Comparison of ENCODE assay signal across 17 cellular contexts in genomic region chr5:150628936-150629485, GRCh38. TPM values are rescaled to one million over a fixed set of nuclear protein-coding genes. Genes with fewer than 3 reads are reported as not detected.
A peak's percentile ranks its signal among the peaks of the same experiment; 100 is the strongest.
DNase-seq lines count a peak whose midpoint lies in the region; ATAC-seq, FAIRE-seq and TF ChIP-seq lines count a peak whose summit lies in the region.
"Had no signal": no experiment of that assay in that cellular context is flagged by ENCODE, and none has a peak within 500 bp of the region (broad histone marks: within the 10 kb centered on the region; RNA-seq: fewer than 3 reads in every experiment).

No MANE protein-coding gene starts in this region.

- H3K4me2 ChIP-seq in PC-3 (ENCODE audit: low read length) = no peak overlapping the region

- intact Hi-C loops in PC-3 (cut with micrococcal nuclease) = no loop called here

- 89 to 90% methylated on average over 12 of the region's 12 CpGs for WGBS in lung, 2 donors

- CTCF ChIA-PET in PC-3 (lab: Charles Lee) = interaction anchor here (0.6 kb wide), 1 partner anchor 376 kb away, joined by 3 read pairs; no protein-coding TSS in a partner anchor

- H3K4me1 ChIP-seq in PC-3 (ENCODE audit: insufficient read depth, low read length) (peaks cover 19% of the 10 kb centered on the region), lung (ENCODE audit: control insufficient read depth in 2 of 2, insufficient read depth in 2 of 2, low read length in 2 of 2) (peaks cover 7 to 38% of the 10 kb centered on the region in 2 donors)

- H3K9me3 ChIP-seq in PC-3 (ENCODE audit: low read length) = no peaks in the 10 kb centered on the region
- H3K9me3 ChIP-seq in lung (ENCODE audit: control insufficient read depth in 2 of 2, insufficient read depth in 1 of 2, low read length in 1 of 2) = no peaks in the 10 kb centered on the region
- H3K9me3 ChIP-seq: neutrophil, suprapubic skin had no signal

- no peaks in the 10 kb centered on the region for H3K9me2 ChIP-seq in PC-3 (replicated peaks; ENCODE audit: low read length)

- peak; percentile 73 for FAIRE-seq in bronchial epithelial cell (lab: Jason Lieb, UNC)

- no TSS peak for BruUV-seq in PC-3 (replicated peaks; lab: Mats Ljungman, UMichigan)

- H3K36me3 ChIP-seq in PC-3 (ENCODE audit: low read depth, low read length) (no peaks in the 10 kb centered on the region), bronchial epithelial cell (ENCODE audit: control insufficient read depth, insufficient read depth, low read length) (no peaks in the 10 kb centered on the region), lung (ENCODE audit: control insufficient read depth in 2 of 2, insufficient read depth in 2 of 2, low read length in 2 of 2) (no peaks in the 10 kb centered on the region)
- H3K36me3 ChIP-seq: neutrophil, suprapubic skin had no signal

- H4K20me1 ChIP-seq in PC-3 (ENCODE audit: low read length) = no peaks in the 10 kb centered on the region

- H2AFZ ChIP-seq in PC-3 (ENCODE audit: low read length) = no peak overlapping the region

- POLR2A ChIA-PET in PC-3 (lab: Charles Lee; ENCODE audit: unreplicated experiment) = no interaction called here

- no peaks in the 10 kb centered on the region for H3K27me3 ChIP-seq in PC-3 (ENCODE audit: low read length)
- no peaks in the 10 kb centered on the region for H3K27me3 ChIP-seq in bronchial epithelial cell (ENCODE audit: control insufficient read depth, insufficient read depth, low read length)
- H3K27me3 ChIP-seq in lung (ENCODE audit: control insufficient read depth, insufficient read depth) = no peaks in the 10 kb centered on the region
- H3K27me3 ChIP-seq: suprapubic skin had no signal

- H3K9ac ChIP-seq in PC-3 (ENCODE audit: low read length) = no peak overlapping the region

- peak; percentile 54 for DNase-seq in PC-3
- peak; percentile 55 for DNase-seq in bronchial epithelial cell (ENCODE audit: low read depth)
- no peak for DNase-seq in lung (ENCODE audit: low spot score)
- DNase-seq in mesenteric fat pad (ENCODE audit: low spot score) = no peak
- DNase-seq: activated CD8-positive, alpha-beta T cell treated with anti-CD3 and anti-CD28 coated beads, Interleukin-2, amount 10 ng/mL, durations not matched to agents 7 days and 5 days; activated naive CD8-positive, alpha-beta T cell treated with anti-CD3 and anti-CD28 coated beads, Interleukin-2, amount 10 ng/mL, durations not matched to agents 7 days and 5 days; activated T-cell treated with anti-CD3 and anti-CD28 coated beads, Interleukin-2, amount 50 U/mL, for 72 hours; CD4-positive, CD25-positive, alpha-beta regulatory T cell; immature natural killer cell; NCI-H1417 treated with DMSO at 0.1 percent for 48 hours; stimulated activated CD4-positive, alpha-beta T cell treated with anti-CD3 and anti-CD28 coated beads, Interleukin-2, amount 100 ng/mL, for 24 hours had no signal

- ATAC-seq in PC-3 (no peak), lung (ENCODE audit: insufficient read depth, low FRiP score) (no peak), HG02870 (IDR thresholded peaks at IDR 0.05; ENCODE audit: unreplicated experiment) (no peak), GM18517 (IDR thresholded peaks at IDR 0.05; ENCODE audit: unreplicated experiment) (no peak)
- ATAC-seq: activated CD8-positive, alpha-beta T cell treated with anti-CD3 and anti-CD28 coated beads, Interleukin-2, amount 10 ng/mL, durations not matched to agents 7 days and 5 days; activated T-cell treated with anti-CD3 and anti-CD28 coated beads, Interleukin-2, amount 50 U/mL, for 72 hours had no signal

- no peaks in the 10 kb centered on the region for H3K79me2 ChIP-seq in PC-3 (ENCODE audit: low read length)

- TF ChIP-seq CTCF in PC-3 (conservative IDR thresholded peaks at IDR 0.05; ENCODE audit: low read depth, low read length) (no peak), bronchial epithelial cell (IDR thresholded peaks at IDR 0.05; ENCODE audit: insufficient read depth, low read length, severe bottlenecking) (no peak), lung (IDR thresholded peaks at IDR 0.05; ENCODE audit: control extremely low read depth, extremely low read depth) (no peak)

- H3K27ac ChIP-seq in PC-3 (ENCODE audit: low read length) (no peak overlapping the region), lung (ENCODE audit: low read depth in 1 of 2, low read length in 1 of 2) (peak overlapping the region; percentile 12 to 79), temporal lobe (ENCODE audit: low read depth, low read length) (peak overlapping the region; percentile 61)
- H3K27ac ChIP-seq: neutrophil, suprapubic skin had no signal

- H3F3A ChIP-seq in PC-3 (ENCODE audit: low read length, unreplicated experiment) = no peaks in the 10 kb centered on the region

- H3K4me3 ChIP-seq in PC-3 (ENCODE audit: low read length) (no peak overlapping the region), bronchial epithelial cell (ENCODE audit: low read depth, low read length) (no peak overlapping the region), lung (no peak overlapping the region)
- H3K4me3 ChIP-seq: suprapubic skin had no signal

RNA-seq across cellular contexts. Expression of gene SYNPO, which starts 11.4 kb away (rescaled TPM):
- total RNA-seq in PC-3 (2014; rRNA removed) = 5.3 and 8.4 TPM in 2 replicates
- 1.3 and 2.2 TPM in 2 replicates for total RNA-seq in bronchial epithelial cell
- total RNA-seq in lung = 100 to 1,000 TPM in 1 of 2 donors, 10 to 100 TPM in 1; 10.3 to 111 TPM
- 10 to 100 TPM; 41.0 to 43.8 TPM for polyA plus RNA-seq in lung
- 4.9 TPM for total RNA-seq in temporal lobe
- total RNA-seq in mesenteric fat pad = 174 TPM
- total RNA-seq: T-helper 1 cell treated with Interleukin-12 subunit alpha and Interleukin-12 subunit beta and Interleukin-4 antibody, amounts not matched to agents 30 ng/mL and 1 ng/mL, for 36 hours had no signal
- polyA plus RNA-seq: CD4-positive, CD25-positive, alpha-beta regulatory T cell; immature natural killer cell had no signal

RNA-seq across cellular contexts. Expression of gene MYOZ3, which starts 32.0 kb away (rescaled TPM):
- total RNA-seq in PC-3 (2014; rRNA removed) (not detected in 2 replicates), bronchial epithelial cell (not detected in 2 replicates), lung (1 to 10 TPM in 1 of 2 donors, under 1 TPM in 1; 0.55 to 2.4 TPM), temporal lobe (3.9 TPM), mesenteric fat pad (0.42 TPM)
- under 1 TPM; 0.39 to 0.40 TPM for polyA plus RNA-seq in lung
- total RNA-seq: activated CD8-positive, alpha-beta T cell treated with anti-CD3 and anti-CD28 coated beads, Interleukin-2, amount 10 ng/mL, durations not matched to agents 7 days and 5 days; CD4-positive, CD25-positive, alpha-beta regulatory T cell; T-helper 1 cell treated with Interleukin-12 subunit alpha and Interleukin-12 subunit beta and Interleukin-4 antibody, amounts not matched to agents 30 ng/mL and 1 ng/mL, for 36 hours had no signal
- polyA plus RNA-seq: immature natural killer cell had no signal

Comparison
In these comparisons a context has a peak if more than half of its experiments do, and no peak if none do; other contexts are left out.
1. DNase-seq: peak in PC-3 (single experiment) and bronchial epithelial cell (single experiment); none in lung (single experiment) and mesenteric fat pad (single experiment).